Comparison of ENCODE assay signal across 13 cellular contexts in the genomic region with DNA sequence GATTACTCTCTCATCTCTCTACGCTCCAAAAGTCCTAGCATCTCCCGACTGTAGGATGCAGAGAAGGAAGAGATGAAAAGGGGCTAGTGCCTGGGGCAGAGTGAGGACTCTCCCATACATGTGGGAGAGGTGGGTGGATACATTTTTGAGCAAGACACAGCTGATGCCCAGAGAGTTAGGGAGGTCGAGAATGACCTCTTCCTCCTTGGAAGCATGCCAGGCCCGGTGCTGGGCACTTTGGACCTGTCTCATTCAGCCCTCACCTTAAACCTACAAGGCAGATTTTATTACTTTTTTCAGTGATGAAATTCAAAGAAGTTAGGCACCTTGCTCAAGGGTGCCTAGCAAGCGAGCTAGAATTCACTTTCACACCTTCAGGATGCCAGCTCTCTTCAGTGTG. TPM values are rescaled to one million over a fixed set of nuclear protein-coding genes. Genes with fewer than 3 reads are reported as not detected.
A peak's percentile ranks its signal among the peaks of the same experiment; 100 is the strongest.
DNase-seq lines count a peak whose midpoint lies in the region; ATAC-seq and TF ChIP-seq lines count a peak whose summit lies in the region.
"Had no signal": no experiment of that assay in that cellular context is flagged by ENCODE, and none has a peak within 500 bp of the region (broad histone marks: within the 10 kb centered on the region; RNA-seq: fewer than 3 reads in every experiment).

No MANE protein-coding gene starts in this region.

- in situ Hi-C loops in transverse colon (cut with MboI; ENCODE audit: low pct_ligation_motif_present in 1 of 4, low pct_unique_long_range_greater_than_20kb in 1 of 4, low sequenced_read_pairs in 3 of 4): no loop called here

- H3K4me3 ChIP-seq in Peyer's patch: no peak overlapping the region
- no peak overlapping the region for H3K4me3 ChIP-seq in endodermal cell (ENCODE audit: low read length)
- H3K4me3 ChIP-seq in mucosa of descending colon: no peak overlapping the region
- H3K4me3 ChIP-seq in transverse colon: no peak overlapping the region
- H3K4me3 ChIP-seq: BLaER1 treated with 17β-estradiol and CSF1 and Interleukin-3, amounts not matched to agents 10 nM and 100 nM had no signal

- H3K4me1 ChIP-seq in Peyer's patch (peaks cover 0 to 53% (median 4%) of the 10 kb centered on the region in 4 donors), endodermal cell (ENCODE audit: control insufficient read depth, insufficient read depth, low read length) (peaks cover 6% of the 10 kb centered on the region), mucosa of descending colon (ENCODE audit: low read depth) (peaks cover 23% of the 10 kb centered on the region), transverse colon (peaks cover 0 to 44% (median 18%) of the 10 kb centered on the region in 4 donors)

- no peak overlapping the region for H3K9ac ChIP-seq in endodermal cell (ENCODE audit: extremely low read depth, low read length, poor library complexity, severe bottlenecking)
- H3K9ac ChIP-seq: BLaER1 treated with 17β-estradiol and CSF1 and Interleukin-3, amounts not matched to agents 10 nM and 100 nM had no signal

- intact Hi-C loops in mucosa of descending colon (cut with DNase I, micrococcal nuclease) (no loop called here), transverse colon (cut with DNase I; ENCODE audit: low total_unique reads) (loop anchor here (10.0 kb wide), 1 partner anchor 136 kb away; no protein-coding TSS in a partner anchor)

- H3K9me3 ChIP-seq in Peyer's patch (no peaks in the 10 kb centered on the region), endodermal cell (ENCODE audit: control insufficient read depth, low read length) (peaks cover 6% of the 10 kb centered on the region), mucosa of descending colon (no peaks in the 10 kb centered on the region), transverse colon (no peaks in the 10 kb centered on the region)

- peaks cover 7% of the 10 kb centered on the region for H3K36me3 Mint-ChIP-seq in endodermal cell (ENCODE audit: low read depth)
- H3K36me3 Mint-ChIP-seq: CD4-positive, CD25-positive, alpha-beta regulatory T cell had no signal

- no peak overlapping the region for H3K27ac Mint-ChIP-seq in endodermal cell
- H3K27ac Mint-ChIP-seq: CD4-positive, CD25-positive, alpha-beta regulatory T cell; HFFc6 had no signal

- ATAC-seq in mucosa of descending colon: peak; percentile 39

- peaks cover 97% of the 10 kb centered on the region for H3K27me3 Mint-ChIP-seq in endodermal cell (ENCODE audit: insufficient read depth)
- H3K27me3 Mint-ChIP-seq: CD4-positive, CD25-positive, alpha-beta regulatory T cell had no signal

- H3K27me3 ChIP-seq in Peyer's patch (no peaks in the 10 kb centered on the region), endodermal cell (ENCODE audit: control insufficient read depth, insufficient read depth, low read length, poor library complexity, severe bottlenecking) (peaks cover 35% of the 10 kb centered on the region), transverse colon (no peaks in the 10 kb centered on the region)
- H3K27me3 ChIP-seq: BLaER1 treated with 17β-estradiol and CSF1 and Interleukin-3, amounts not matched to agents 10 nM and 100 nM had no signal

- TF ChIP-seq POLR2A in Peyer's patch (IDR thresholded peaks at IDR 0.05) (no peak), transverse colon (IDR thresholded peaks at IDR 0.05) (no peak)

- no peak for TF ChIP-seq EP300 in transverse colon (IDR thresholded peaks at IDR 0.05; ENCODE audit: low read depth)

- WGBS in endodermal cell (ENCODE audit: insufficient coverage in 1 of 2, insufficient read length in 1 of 2), 2 experiments: 80 to 98% methylated on average over 1 to 5 of the region's 5 CpGs
- whole genome bisulfite sequencing in transverse colon (ENCODE audit: low coverage in 1 of 2), 2 donors: 51 to 62% methylated on average over 2 to 5 of the region's 5 CpGs

- DNase-seq in Peyer's patch (peak in 2 of 3 donors; percentile 64 to 68), endodermal cell (peak; percentile 30), mucosa of descending colon (peak; percentile 66 to 77 (median 71)), transverse colon (peak; percentile 71), HK-2 (ENCODE audit: unreplicated experiment) (no peak), NCI-H2227 treated with DMSO at 0.1 percent for 48 hours (lab: John Stamatoyannopoulos, UW) (no peak)
- DNase-seq in stimulated activated CD4-positive, alpha-beta T cell treated with anti-CD3 and anti-CD28 coated beads, Interleukin-2, amount 100 ng/mL, for 48 hours: no peak
- DNase-seq: ACHN; CD4-positive, CD25-positive, alpha-beta regulatory T cell; DMS53; HCEC 1CT; HFFc6 had no signal

- TF ChIP-seq CTCF in Peyer's patch (IDR thresholded peaks at IDR 0.05) (no peak), endodermal cell (conservative IDR thresholded peaks at IDR 0.05) (no peak), mucosa of descending colon (IDR thresholded peaks at IDR 0.05) (no peak), transverse colon (IDR thresholded peaks at IDR 0.05) (no peak)

- no peak overlapping the region for H3K4me3 Mint-ChIP-seq in endodermal cell
- H3K4me3 Mint-ChIP-seq: CD4-positive, CD25-positive, alpha-beta regulatory T cell; HFFc6 had no signal

- H3K27ac ChIP-seq in Peyer's patch (peak overlapping the region in 1 of 4 donors; percentile 68), endodermal cell (ENCODE audit: low read depth, low read length) (no peak overlapping the region), transverse colon (peak overlapping the region in 3 of 4 donors; percentile 26 to 58 (median 33))
- H3K27ac ChIP-seq: BLaER1 treated with 17β-estradiol and CSF1 and Interleukin-3, amounts not matched to agents 10 nM and 100 nM had no signal

- H3K9me3 Mint-ChIP-seq in endodermal cell: peaks cover 8% of the 10 kb centered on the region

- H3K36me3 ChIP-seq in Peyer's patch (no peaks in the 10 kb centered on the region), endodermal cell (ENCODE audit: control insufficient read depth, insufficient read depth, low read length) (no peaks in the 10 kb centered on the region), mucosa of descending colon (ENCODE audit: low read depth) (no peaks in the 10 kb centered on the region), transverse colon (no peaks in the 10 kb centered on the region)
- H3K36me3 ChIP-seq: BLaER1 treated with 17β-estradiol and CSF1 and Interleukin-3, amounts not matched to agents 10 nM and 100 nM had no signal

- H3K4me1 Mint-ChIP-seq in endodermal cell: peaks cover 15% of the 10 kb centered on the region
- H3K4me1 Mint-ChIP-seq: CD4-positive, CD25-positive, alpha-beta regulatory T cell had no signal

RNA-seq across cellular contexts. Expression of a gene that starts 38.2 kb away (rescaled TPM):
- total RNA-seq in Peyer's patch (10 to 100 TPM in 3 of 4 donors, 1 to 10 TPM in 1; 5.8 to 47.3 (median 42.9) TPM), endodermal cell (1 to 10 TPM; 6.5 to 7.7 TPM), mucosa of descending colon (10 to 100 TPM; 18.7 to 45.8 (median 18.8) TPM), transverse colon (10 to 100 TPM; 23.7 to 58.4 (median 33.7) TPM)
- 49.2 TPM for polyA plus RNA-seq in endodermal cell (2013, experiment 1 of 2)
- polyA plus RNA-seq in endodermal cell (2013, experiment 2 of 2): 43.8 TPM
- total RNA-seq: CD4-positive, CD25-positive, alpha-beta regulatory T cell; HFFc6 had no signal
- polyA plus RNA-seq: CD4-positive, CD25-positive, alpha-beta regulatory T cell had no signal

Comparison
In these comparisons a context has a peak if more than half of its experiments do, and no peak if none do; other contexts are left out.
1. DNase-seq: peak in Peyer's patch (2 of 3), endodermal cell (single experiment), mucosa of descending colon (3 of 3) and transverse colon (single experiment); none in stimulated activated CD4-positive, alpha-beta T cell treated with anti-CD3 and anti-CD28 coated beads, Interleukin-2, amount 100 ng/mL, for 48 hours (0 of 2), HK-2 (single experiment) and NCI-H2227 treated with DMSO at 0.1 percent for 48 hours (single experiment).